Comparison of ENCODE assay signal across 11 cellular contexts in the genomic region with DNA sequence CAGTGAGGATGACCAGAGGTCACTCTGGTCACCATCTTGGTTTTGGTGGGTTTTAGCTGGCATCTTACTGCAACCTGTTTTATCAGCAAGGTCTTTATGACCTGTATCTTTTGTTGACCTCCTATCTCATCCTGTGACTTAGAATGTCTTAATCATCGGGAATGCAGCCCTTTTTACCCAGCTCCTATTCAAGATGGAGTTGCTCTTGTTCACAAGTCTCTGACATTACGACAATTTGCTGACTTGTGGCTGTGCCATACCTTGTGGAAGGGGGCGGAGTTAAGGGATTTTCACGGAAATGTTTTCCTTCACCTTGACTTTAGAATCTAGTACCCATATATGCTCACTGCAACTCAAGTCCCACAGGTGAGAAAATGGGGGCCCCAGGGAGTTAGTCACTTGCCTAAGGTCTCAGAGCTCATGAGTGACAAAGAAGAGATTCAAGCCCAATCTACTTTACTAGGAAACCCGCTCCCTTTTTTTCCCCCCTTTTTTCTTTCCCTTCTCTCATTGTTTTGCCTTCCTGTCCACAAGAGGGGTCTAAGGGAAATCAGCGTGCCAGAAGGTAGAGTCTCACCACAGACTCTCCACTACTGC. TPM values are rescaled to one million over a fixed set of nuclear protein-coding genes. Genes with fewer than 3 reads are reported as not detected.
"Had no signal": no experiment of that assay in that cellular context is flagged by ENCODE, and none has a peak within 500 bp of the region (broad histone marks: within the 10 kb centered on the region; RNA-seq: fewer than 3 reads in every experiment).

No MANE protein-coding gene starts in this region.

- H3K9me3 Mint-ChIP-seq: activated naive CD4-positive, alpha-beta T cell treated with anti-CD3 and anti-CD28 coated beads for 36 hours had no signal

- H3K36me3 ChIP-seq: esophagus squamous epithelium, neural progenitor cell, tibial artery, vagina had no signal

- H3K27me3 Mint-ChIP-seq: activated T-helper 17 cell treated with anti-CD3 and anti-CD28 coated beads, Interleukin-2, amount 50 U/mL, for 72 hours had no signal

- H3K4me2 ChIP-seq: neural progenitor cell had no signal

- H3K27ac Mint-ChIP-seq: activated naive CD4-positive, alpha-beta T cell treated with anti-CD3 and anti-CD28 coated beads for 36 hours; activated T-helper 17 cell treated with anti-CD3 and anti-CD28 coated beads, Interleukin-2, amount 50 U/mL, for 72 hours; neural progenitor cell had no signal

- H3K4me3 ChIP-seq: esophagus squamous epithelium, neural progenitor cell, skin epidermis, tibial artery, vagina had no signal

- H3K27ac ChIP-seq: esophagus squamous epithelium, foreskin keratinocyte, neural progenitor cell, tibial artery, vagina, VCaP had no signal

- H3K27me3 ChIP-seq: esophagus squamous epithelium, foreskin keratinocyte, neural progenitor cell, tibial artery, vagina had no signal

- H3K4me3 Mint-ChIP-seq: activated naive CD4-positive, alpha-beta T cell treated with anti-CD3 and anti-CD28 coated beads for 36 hours; activated T-helper 17 cell treated with anti-CD3 and anti-CD28 coated beads, Interleukin-2, amount 50 U/mL, for 72 hours; neural progenitor cell had no signal

- H3K36me3 Mint-ChIP-seq: neural progenitor cell had no signal

- H3K9ac ChIP-seq: neural progenitor cell had no signal

- H3K9me3 ChIP-seq: esophagus squamous epithelium, tibial artery, vagina had no signal

- ATAC-seq: activated T-helper 17 cell treated with anti-CD3 and anti-CD28 coated beads, Interleukin-2, amount 50 U/mL, for 72 hours; foreskin keratinocyte had no signal

- H2AFZ ChIP-seq: neural progenitor cell had no signal

- DNase-seq: activated naive CD4-positive, alpha-beta T cell treated with anti-CD3 and anti-CD28 coated beads for 36 hours; activated T-cell treated with anti-CD3 and anti-CD28 coated beads for 4 hours; esophagus squamous epithelium; foreskin keratinocyte; head of caudate nucleus; tibial artery had no signal

RNA-seq across cellular contexts. Expression of gene MAP1LC3B2, which starts 2.7 kb away (rescaled TPM):
- total RNA-seq: vagina had no signal
